Comparison of ENCODE assay signal across 33 cellular contexts in the genomic region with DNA sequence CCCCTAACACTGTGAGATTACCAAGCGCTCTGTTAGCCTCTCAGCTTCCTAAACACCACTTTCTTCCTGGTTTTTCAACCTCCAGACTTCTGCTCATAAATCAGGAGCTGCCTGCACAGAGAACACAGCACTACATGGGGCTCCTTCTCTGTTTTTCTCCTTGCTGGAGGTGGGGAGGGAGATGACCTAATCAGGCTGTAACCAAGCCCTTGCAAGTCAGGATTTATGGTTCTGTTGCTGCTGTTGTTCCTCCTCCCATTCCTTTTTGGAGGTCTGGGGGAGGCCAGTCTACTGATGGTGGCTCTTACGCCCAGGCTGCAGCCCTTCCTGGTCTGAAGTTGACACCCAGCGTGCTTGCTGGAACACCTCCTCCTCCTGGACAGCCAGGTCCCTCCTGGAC.
"Had no signal": no experiment of that assay in that cellular context is flagged by ENCODE, and none has a peak within 500 bp of the region (broad histone marks: within the 10 kb centered on the region; RNA-seq: fewer than 3 reads in every experiment).

No MANE protein-coding gene starts in this region.

- DNase-seq: activated B cell treated with CpG ODN at 0.5 μM for 24 hours; activated CD4-positive, alpha-beta memory T cell treated with anti-CD3 and anti-CD28 coated beads for 36 hours; activated CD4-positive, alpha-beta T cell treated with anti-CD3 and anti-CD28 coated beads for 4 hours; activated CD4-positive, alpha-beta T cell treated with anti-CD3 and anti-CD28 coated beads, Interleukin-2, amount 10 ng/mL, durations not matched to agents 24 days and 14 days; activated CD4-positive, alpha-beta T cell treated with anti-CD3 and anti-CD28 coated beads, Interleukin-2, amount 50 U/mL, for 1 hour; activated CD4-positive, alpha-beta T cell treated with anti-CD3 and anti-CD28 coated beads, Interleukin-2, amount 50 U/mL, for 4 hours; activated CD4-positive, CD25-positive, alpha-beta regulatory T cell treated with anti-CD3 and anti-CD28 coated beads, Interleukin-2, amount 50 U/mL, for 72 hours; activated CD8-positive, alpha-beta memory T cell treated with anti-CD3 and anti-CD28 coated beads, Interleukin-2, amount 50 U/mL, for 4 hours; activated CD8-positive, alpha-beta T cell treated with anti-CD3 and anti-CD28 coated beads for 36 hours; activated effector memory CD4-positive, alpha-beta T cell treated with anti-CD3 and anti-CD28 coated beads, Interleukin-2, amount 50 U/mL, for 16 hours; activated gamma-delta T cell treated with Interleukin-2 at 50 U/mL for 16 hours; activated naive CD4-positive, alpha-beta T cell; activated naive CD4-positive, alpha-beta T cell treated with anti-CD3 and anti-CD28 coated beads for 36 hours; activated naive CD4-positive, alpha-beta T cell treated with anti-CD3 and anti-CD28 coated beads, Interleukin-2, amount 50 U/mL, for 16 hours; activated naive CD8-positive, alpha-beta T cell treated with anti-CD3 and anti-CD28 coated beads for 36 hours; activated T-cell treated with anti-CD3 and anti-CD28 coated beads for 4 hours; activated T-cell treated with anti-CD3 and anti-CD28 coated beads, Interleukin-2, amount 50 U/mL, for 1 hour; activated T-cell treated with anti-CD3 and anti-CD28 coated beads, Interleukin-2, amount 50 U/mL, for 4 hours; activated T-cell treated with anti-CD3 and anti-CD28 coated beads, Interleukin-2, amount 50 U/mL, for 72 hours; adrenal gland; amniotic stem cell; aorta; body of pancreas; brain microvascular endothelial cell; central memory CD4-positive, alpha-beta T cell; T-helper 1 cell; T-helper 2 cell; T-helper 9 cell had no signal

- H3K9me3 Mint-ChIP-seq: activated CD4-positive, alpha-beta memory T cell treated with anti-CD3 and anti-CD28 coated beads for 36 hours; activated CD4-positive, alpha-beta T cell treated with anti-CD3 and anti-CD28 coated beads, Interleukin-2, amount 10 ng/mL, durations not matched to agents 24 days and 14 days; activated CD8-positive, alpha-beta T cell treated with anti-CD3 and anti-CD28 coated beads for 36 hours; activated naive CD4-positive, alpha-beta T cell treated with anti-CD3 and anti-CD28 coated beads for 36 hours; activated naive CD4-positive, alpha-beta T cell treated with anti-CD3 and anti-CD28 coated beads, Interleukin-2, amount 50 U/mL, for 72 hours; activated T-cell treated with anti-CD3 and anti-CD28 coated beads, Interleukin-2, amount 50 U/mL, for 4 hours; activated T-cell treated with anti-CD3 and anti-CD28 coated beads, Interleukin-2, amount 50 U/mL, for 72 hours; activated T-helper 1 cell treated with anti-CD3 and anti-CD28 coated beads, Interleukin-12 subunit alpha, Interleukin-12 subunit beta, Interleukin-2, Interleukin-4 antibody, amounts not matched to agents 30 ng/mL and 10 ng/mL and 1 ng/mL, durations not matched to agents 14 hours and 24 hours and 36 hours; activated T-helper 17 cell treated with anti-CD3 and anti-CD28 coated beads, Interleukin-2, amount 50 U/mL, for 72 hours; T-helper 1 cell treated with Interleukin-12 subunit alpha and Interleukin-12 subunit beta and Interleukin-4 antibody, amounts not matched to agents 30 μg/mL and 1 μg/mL, for 36 hours; T-helper 2 cell treated with Interferon-gamma antibody and Interleukin-4, amounts not matched to agents 5 μg/mL and 100 μg/mL, for 36 hours had no signal

- H3K4me1 Mint-ChIP-seq: activated B cell treated with CpG ODN at 0.5 μM for 24 hours; activated CD4-positive, alpha-beta T cell treated with anti-CD3 and anti-CD28 coated beads, Interleukin-2, amount 10 ng/mL, durations not matched to agents 24 days and 14 days; activated naive CD8-positive, alpha-beta T cell treated with anti-CD3 and anti-CD28 coated beads for 36 hours; activated T-helper 17 cell treated with anti-CD3 and anti-CD28 coated beads, Interleukin-2, amount 50 U/mL, for 72 hours had no signal

- H3K4me3 Mint-ChIP-seq: activated B cell treated with CpG ODN at 0.5 μM for 24 hours; activated CD4-positive, alpha-beta memory T cell treated with anti-CD3 and anti-CD28 coated beads for 36 hours; activated CD4-positive, alpha-beta T cell treated with anti-CD3 and anti-CD28 coated beads, Interleukin-2, amount 10 ng/mL, durations not matched to agents 24 days and 14 days; activated CD8-positive, alpha-beta T cell treated with anti-CD3 and anti-CD28 coated beads for 36 hours; activated naive CD4-positive, alpha-beta T cell treated with anti-CD3 and anti-CD28 coated beads for 36 hours; activated naive CD8-positive, alpha-beta T cell treated with anti-CD3 and anti-CD28 coated beads for 36 hours; activated T-cell treated with anti-CD3 and anti-CD28 coated beads, Interleukin-2, amount 50 U/mL, for 4 hours; activated T-cell treated with anti-CD3 and anti-CD28 coated beads, Interleukin-2, amount 50 U/mL, for 72 hours; activated T-helper 1 cell treated with anti-CD3 and anti-CD28 coated beads, Interleukin-12 subunit alpha, Interleukin-12 subunit beta, Interleukin-2, Interleukin-4 antibody, amounts not matched to agents 30 ng/mL and 10 ng/mL and 1 ng/mL, durations not matched to agents 14 hours and 24 hours and 36 hours; activated T-helper 17 cell treated with anti-CD3 and anti-CD28 coated beads, Interleukin-2, amount 50 U/mL, for 72 hours; T-helper 1 cell treated with Interleukin-12 subunit alpha and Interleukin-12 subunit beta and Interleukin-4 antibody, amounts not matched to agents 30 μg/mL and 1 μg/mL, for 36 hours; T-helper 2 cell treated with Interferon-gamma antibody and Interleukin-4, amounts not matched to agents 5 μg/mL and 100 μg/mL, for 36 hours had no signal

- H3K36me3 Mint-ChIP-seq: activated CD4-positive, alpha-beta memory T cell treated with anti-CD3 and anti-CD28 coated beads for 36 hours; activated naive CD4-positive, alpha-beta T cell treated with anti-CD3 and anti-CD28 coated beads, Interleukin-2, amount 50 U/mL, for 72 hours; activated naive CD8-positive, alpha-beta T cell treated with anti-CD3 and anti-CD28 coated beads for 36 hours had no signal

- ATAC-seq: activated CD8-positive, alpha-beta T cell treated with anti-CD3 and anti-CD28 coated beads for 36 hours; activated naive CD4-positive, alpha-beta T cell treated with anti-CD3 and anti-CD28 coated beads, Interleukin-2, amount 50 U/mL, for 72 hours; activated T-cell treated with anti-CD3 and anti-CD28 coated beads, Interleukin-2, amount 50 U/mL, for 4 hours; activated T-cell treated with anti-CD3 and anti-CD28 coated beads, Interleukin-2, amount 50 U/mL, for 72 hours; activated T-helper 17 cell treated with anti-CD3 and anti-CD28 coated beads, Interleukin-2, amount 50 U/mL, for 72 hours; body of pancreas had no signal

- H3K27ac Mint-ChIP-seq: activated B cell treated with CpG ODN at 0.5 μM for 24 hours; activated CD4-positive, alpha-beta memory T cell treated with anti-CD3 and anti-CD28 coated beads for 36 hours; activated CD4-positive, alpha-beta T cell treated with anti-CD3 and anti-CD28 coated beads, Interleukin-2, amount 10 ng/mL, durations not matched to agents 24 days and 14 days; activated CD8-positive, alpha-beta T cell treated with anti-CD3 and anti-CD28 coated beads for 36 hours; activated naive CD4-positive, alpha-beta T cell treated with anti-CD3 and anti-CD28 coated beads for 36 hours; activated naive CD4-positive, alpha-beta T cell treated with anti-CD3 and anti-CD28 coated beads, Interleukin-2, amount 50 U/mL, for 72 hours; activated naive CD8-positive, alpha-beta T cell treated with anti-CD3 and anti-CD28 coated beads for 36 hours; activated T-cell treated with anti-CD3 and anti-CD28 coated beads, Interleukin-2, amount 50 U/mL, for 72 hours; activated T-helper 1 cell treated with anti-CD3 and anti-CD28 coated beads, Interleukin-12 subunit alpha, Interleukin-12 subunit beta, Interleukin-2, Interleukin-4 antibody, amounts not matched to agents 30 ng/mL and 10 ng/mL and 1 ng/mL, durations not matched to agents 14 hours and 24 hours and 36 hours; activated T-helper 17 cell treated with anti-CD3 and anti-CD28 coated beads, Interleukin-2, amount 50 U/mL, for 72 hours; T-helper 1 cell treated with Interleukin-12 subunit alpha and Interleukin-12 subunit beta and Interleukin-4 antibody, amounts not matched to agents 30 μg/mL and 1 μg/mL, for 36 hours; T-helper 2 cell treated with Interferon-gamma antibody and Interleukin-4, amounts not matched to agents 5 μg/mL and 100 μg/mL, for 36 hours had no signal
